ENCODE assay signal across 9 cellular contexts in genomic region chr5:149999359-149999758, GRCh38. TPM values are rescaled to one million over a fixed set of nuclear protein-coding genes. Genes with fewer than 3 reads are reported as not detected.
DNase-seq lines count a peak whose midpoint lies in the region; ATAC-seq and TF ChIP-seq lines count a peak whose summit lies in the region.
"Had no signal": no experiment of that assay in that cellular context is flagged by ENCODE, and none has a peak within 500 bp of the region (broad histone marks: within the 10 kb centered on the region; RNA-seq: fewer than 3 reads in every experiment).

No MANE protein-coding gene starts in this region.

- intact Hi-C loops in PC-9 (cut with micrococcal nuclease; ENCODE audit: unreplicated experiment) (no loop called here), prostate gland (cut with DNase I) (no loop called here)

- peak overlapping the region; percentile 81 for H2AFZ ChIP-seq in PC-9

- H3K27me3 ChIP-seq in PC-9 (ENCODE audit: insufficient read depth, low read depth): no peaks in the 10 kb centered on the region
- H3K27me3 ChIP-seq in prostate gland (replicated peaks; ENCODE audit: insufficient read depth): no peaks in the 10 kb centered on the region

- no TSS peak for BruUV-seq in PC-9 (replicated peaks; lab: Mats Ljungman, UMichigan)

- POLR2A ChIA-PET in PC-9 (lab: Charles Lee; ENCODE audit: unreplicated experiment): interaction anchor here (0.6 to 1.0 kb wide), 2 partner anchors 8 to 22 kb away, joined by 5 to 7 read pairs; no protein-coding TSS in a partner anchor

- H3K36me3 ChIP-seq in ES-I3 (ENCODE audit: insufficient read depth, low read length) (no peaks in the 10 kb centered on the region), PC-9 (ENCODE audit: low read depth) (no peaks in the 10 kb centered on the region), prostate gland (no peaks in the 10 kb centered on the region)

- H3K9me2 ChIP-seq in PC-9 (ENCODE audit: insufficient read depth): no peaks in the 10 kb centered on the region

- TF ChIP-seq CTCF in PC-9 (conservative IDR thresholded peaks at IDR 0.05): no peak
- TF ChIP-seq CTCF in epithelial cell of esophagus (IDR thresholded peaks at IDR 0.05; ENCODE audit: insufficient read depth, low read depth, low read length, missing control alignments): no peak
- TF ChIP-seq CTCF in prostate gland (IDR thresholded peaks at IDR 0.05): no peak
- no peak for TF ChIP-seq CTCF in GM13977 (IDR thresholded peaks at IDR 0.05; ENCODE audit: extremely low read depth, insufficient read depth, missing control alignments)

- WGBS in prostate gland: 55% methylated on average over 3 of the region's 3 CpGs

- peak overlapping the region; percentile 97 for H3K4me2 ChIP-seq in PC-9

- peak overlapping the region; percentile 88; the same call in 1 of the 2 replicates for H3K9ac ChIP-seq in ES-I3 (ENCODE audit: low read depth, low read length)

- no peak for ATAC-seq in GM21360 (IDR thresholded peaks at IDR 0.05; ENCODE audit: unreplicated experiment)

- H3K4me3 ChIP-seq in PC-9 (peak overlapping the region; percentile 92; the same call in 1 of the 2 replicates), epithelial cell of esophagus (ENCODE audit: low read length) (peak overlapping the region; percentile 71), prostate gland (peak overlapping the region in 1 of 2 donors; percentile 98)

- no peak for TF ChIP-seq POLR2A in prostate gland (IDR thresholded peaks at IDR 0.05)

- peaks cover 15% of the 10 kb centered on the region for H4K20me1 ChIP-seq in PC-9 (ENCODE audit: insufficient read depth)

- peaks cover 39% of the 10 kb centered on the region for H3K79me2 ChIP-seq in PC-9 (ENCODE audit: low read depth)

- CTCF ChIA-PET in PC-9 (lab: Charles Lee): interaction anchor here (0.9 kb wide), 1 partner anchor 9 kb away, joined by 3 read pairs; no protein-coding TSS in a partner anchor

- in situ Hi-C loops in GM13977 (cut with MboI; ENCODE audit: low pct_unique_long_range_greater_than_20kb, low sequenced_read_pairs, unreplicated experiment): no loop called here
- in situ Hi-C loops in ACHN (cut with HindIII; ENCODE audit: low pct_ligation_motif_present, low pct_unique_long_range_greater_than_20kb, low sequenced_read_pairs): loop anchor here (25.0 kb wide), 1 partner anchor 162 kb away; no protein-coding TSS in a partner anchor

- peak overlapping the region; percentile 86 for H3K27ac ChIP-seq in PC-9
- H3K27ac ChIP-seq in prostate gland: peak overlapping the region; percentile 93 to 95

- H3F3A ChIP-seq in PC-9 (ENCODE audit: insufficient read depth, low read depth): peaks cover 8% of the 10 kb centered on the region

- H3K9me3 ChIP-seq in ES-I3 (ENCODE audit: control insufficient read depth, insufficient read depth, low read length) (no peaks in the 10 kb centered on the region), PC-9 (ENCODE audit: insufficient read depth, low read depth) (no peaks in the 10 kb centered on the region), prostate gland (no peaks in the 10 kb centered on the region)

- H3K4me1 ChIP-seq in ES-I3 (ENCODE audit: insufficient read depth, low read length) (no peaks in the 10 kb centered on the region), PC-9 (replicated peaks; ENCODE audit: insufficient read depth) (peaks cover 25% of the 10 kb centered on the region), prostate gland (replicated peaks) (peaks cover 26% of the 10 kb centered on the region)

- DNase-seq in PC-9 (no peak), epithelial cell of esophagus (ENCODE audit: low read depth) (peak; percentile 43), prostate gland (ENCODE audit: low spot score) (no peak), NAMALWA (ENCODE audit: low spot score) (no peak), GM13977 (ENCODE audit: low spot score) (no peak), ACHN (no peak)
- DNase-seq: left colon had no signal

RNA-seq across cellular contexts. Expression of gene TIGD6, which starts 1.1 kb away (rescaled TPM):
- 3.0 and 3.9 TPM in 2 replicates for total RNA-seq in PC-9 (2021)
- 10 to 100 TPM in 1 of 2 donors, 1 to 10 TPM in 1; 4.7 to 11.7 TPM for total RNA-seq in prostate gland

RNA-seq across cellular contexts. Expression of gene HMGXB3, which starts 1.2 kb away (rescaled TPM):
- 38.0 and 43.1 TPM in 2 replicates for total RNA-seq in PC-9 (2021)
- 10 to 100 TPM; 49.6 to 64.2 TPM for total RNA-seq in prostate gland

RNA-seq across cellular contexts. Expression of gene SLC26A2, which starts 38.8 kb away (rescaled TPM):
- total RNA-seq in PC-9 (2021) (10.2 and 13.5 TPM in 2 replicates), prostate gland (10 to 100 TPM; 19.4 to 31.0 TPM)

RNA-seq across cellular contexts. Expression of gene PDE6A, which starts 54.8 kb away (rescaled TPM):
- total RNA-seq in PC-9 (2021) (0.35 and 0.50 TPM in 2 replicates), prostate gland (under 1 TPM in 1 of 2 donors, not detected in 1; 0.91 TPM)
